8 cellular contexts compared by ENCODE assay signal in genomic region chrX:53441531-53442321, GRCh38. TPM values are rescaled to one million over a fixed set of nuclear protein-coding genes. Genes with fewer than 3 reads are reported as not detected.
DNase-seq lines count a peak whose midpoint lies in the region; ATAC-seq and TF ChIP-seq lines count a peak whose summit lies in the region.

No MANE protein-coding gene starts in this region.

- peak overlapping the region; percentile 23 to 59 for H3K4me3 ChIP-seq in CD4-positive, alpha-beta memory T cell (ENCODE audit: low read length in 2 of 2)
- peak overlapping the region; percentile 58 for H3K4me3 ChIP-seq in Jurkat, Clone E6-1 (ENCODE audit: low read length)
- H3K4me3 ChIP-seq in Panc1 (ENCODE audit: low read depth in 2 of 2, low read length in 2 of 2), result peak overlapping the region; percentile 51 to 63

- ATAC-seq in GM21423 (IDR thresholded peaks at IDR 0.05; ENCODE audit: unreplicated experiment) (peak; percentile 75), Panc1 (peak; percentile 90)

- CTCF ChIA-PET in CD4-positive, alpha-beta memory T cell (lab: Charles Lee; ENCODE audit: partially characterized antibody), result interaction anchor here (0.6 kb wide), 1 partner anchor 124 kb away, joined by 3 read pairs; no protein-coding TSS in a partner anchor
- CTCF ChIA-PET in Panc1 (lab: Charles Lee), result no interaction called here

- TF ChIP-seq CTCF in Panc1 (IDR thresholded peaks at IDR 0.05) (no peak), nephron (IDR thresholded peaks at IDR 0.05; ENCODE audit: unreplicated experiment in 3 of 3) (no peak)

- peak; percentile 64 to 73 (median 70) for DNase-seq in CD4-positive, alpha-beta memory T cell
- DNase-seq in Jurkat, Clone E6-1 (ENCODE audit: low read depth, low spot score), result peak; percentile 48
- DNase-seq in Panc1 (ENCODE audit: low read depth, low spot score) (no peak), fibroblast of peridontal ligament (ENCODE audit: extremely low read depth) (peak; percentile 58)
- peak; percentile 69 for DNase-seq in activated T-helper 2 cell treated with anti-CD3 and anti-CD28 coated beads, Interferon-gamma antibody, Interleukin-2, Interleukin-4, amounts not matched to agents 10 μg/mL and 5 μg/mL and 100 μg/mL, durations not matched to agents 14 hours and 24 hours and 36 hours (ENCODE audit: low spot score)

- no peaks in the 10 kb centered on the region for H3K4me1 ChIP-seq in CD4-positive, alpha-beta memory T cell (ENCODE audit: insufficient read depth, low read length)
- H3K4me1 ChIP-seq in Panc1 (ENCODE audit: control insufficient read depth, insufficient read depth, low read length), result peaks cover 7% of the 10 kb centered on the region

- in situ Hi-C loops in Panc1 (cut with HindIII; ENCODE audit: low pct_unique_long_range_greater_than_20kb, low sequenced_read_pairs), result no loop called here

- H3K4me1 Mint-ChIP-seq in CD4-positive, alpha-beta memory T cell, result peaks cover 3 to 18% (median 4%) of the 10 kb centered on the region in 4 donors
- peaks cover 19% of the 10 kb centered on the region for H3K4me1 Mint-ChIP-seq in activated T-helper 2 cell treated with anti-CD3 and anti-CD28 coated beads, Interferon-gamma antibody, Interleukin-2, Interleukin-4, amounts not matched to agents 10 μg/mL and 5 μg/mL and 100 μg/mL, durations not matched to agents 14 hours and 24 hours and 36 hours (ENCODE audit: low read depth)
- peaks cover 6% of the 10 kb centered on the region for H3K4me1 Mint-ChIP-seq in nephron
- peaks cover 30% of the 10 kb centered on the region for H3K4me1 Mint-ChIP-seq in stimulated activated naive CD8-positive, alpha-beta T cell treated with anti-CD3 and anti-CD28 coated beads, Interleukin-15, Interleukin-2, amounts not matched to agents 100 ng/mL and 50 ng/mL, for 24 hours (ENCODE audit: low read depth)

- POLR2A ChIA-PET in CD4-positive, alpha-beta memory T cell (lab: Charles Lee; ENCODE audit: partially characterized antibody), result interaction anchor here (1.8 kb wide), 1 partner anchor 19 kb away, joined by 5 read pairs; the partner anchor contains the start of genes RIBC1 and SMC1A
- POLR2A ChIA-PET in Panc1 (lab: Charles Lee), result no interaction called here

- no peaks in the 10 kb centered on the region for H3K9me3 Mint-ChIP-seq in CD4-positive, alpha-beta memory T cell
- no peaks in the 10 kb centered on the region for H3K9me3 Mint-ChIP-seq in activated T-helper 2 cell treated with anti-CD3 and anti-CD28 coated beads, Interferon-gamma antibody, Interleukin-2, Interleukin-4, amounts not matched to agents 10 μg/mL and 5 μg/mL and 100 μg/mL, durations not matched to agents 14 hours and 24 hours and 36 hours
- H3K9me3 Mint-ChIP-seq in nephron, result peaks cover 8% of the 10 kb centered on the region
- H3K9me3 Mint-ChIP-seq in stimulated activated naive CD8-positive, alpha-beta T cell treated with anti-CD3 and anti-CD28 coated beads, Interleukin-15, Interleukin-2, amounts not matched to agents 100 ng/mL and 50 ng/mL, for 24 hours, result no peaks in the 10 kb centered on the region

- peak overlapping the region; percentile 3 for H3K27ac ChIP-seq in CD4-positive, alpha-beta memory T cell (ENCODE audit: low read depth, low read length)
- H3K27ac ChIP-seq in Panc1 (ENCODE audit: low read length), result peak overlapping the region; percentile 86

- H3K27me3 ChIP-seq in CD4-positive, alpha-beta memory T cell (ENCODE audit: insufficient read depth, low read length), result no peaks in the 10 kb centered on the region
- H3K27me3 ChIP-seq in Panc1 (ENCODE audit: control insufficient read depth, insufficient read depth, low read length), result no peaks in the 10 kb centered on the region

- H3K36me3 ChIP-seq in CD4-positive, alpha-beta memory T cell (ENCODE audit: insufficient read depth, low read length), result no peaks in the 10 kb centered on the region
- H3K36me3 ChIP-seq in Panc1 (ENCODE audit: control insufficient read depth, insufficient read depth, low read length), result no peaks in the 10 kb centered on the region

- peak overlapping the region in 6 of 7 donors; percentile 9 to 78 (median 76) for H3K27ac Mint-ChIP-seq in CD4-positive, alpha-beta memory T cell
- H3K27ac Mint-ChIP-seq in activated T-helper 2 cell treated with anti-CD3 and anti-CD28 coated beads, Interferon-gamma antibody, Interleukin-2, Interleukin-4, amounts not matched to agents 10 μg/mL and 5 μg/mL and 100 μg/mL, durations not matched to agents 14 hours and 24 hours and 36 hours, result peak overlapping the region; percentile 70
- H3K27ac Mint-ChIP-seq in nephron, result no peak overlapping the region
- no peak overlapping the region for H3K27ac Mint-ChIP-seq in stimulated activated naive CD8-positive, alpha-beta T cell treated with anti-CD3 and anti-CD28 coated beads, Interleukin-15, Interleukin-2, amounts not matched to agents 100 ng/mL and 50 ng/mL, for 24 hours

- intact Hi-C loops in CD4-positive, alpha-beta memory T cell (cut with micrococcal nuclease), result no loop called here
- intact Hi-C loops in Panc1 (cut with micrococcal nuclease; ENCODE audit: unreplicated experiment), result no loop called here
- intact Hi-C loops in activated T-helper 2 cell treated with anti-CD3 and anti-CD28 coated beads, Interferon-gamma antibody, Interleukin-2, Interleukin-4, amounts not matched to agents 10 μg/mL and 5 μg/mL and 100 μg/mL, durations not matched to agents 14 hours and 24 hours and 36 hours (cut with micrococcal nuclease), result no loop called here

- no TSS peak for BruUV-seq in Panc1 (replicated peaks; lab: Mats Ljungman, UMichigan)

- H3K27me3 Mint-ChIP-seq in CD4-positive, alpha-beta memory T cell, result peaks cover 0 to 2% of the 10 kb centered on the region in 2 donors
- H3K27me3 Mint-ChIP-seq in activated T-helper 2 cell treated with anti-CD3 and anti-CD28 coated beads, Interferon-gamma antibody, Interleukin-2, Interleukin-4, amounts not matched to agents 10 μg/mL and 5 μg/mL and 100 μg/mL, durations not matched to agents 14 hours and 24 hours and 36 hours (ENCODE audit: low read depth), result no peaks in the 10 kb centered on the region
- peaks cover 9% of the 10 kb centered on the region for H3K27me3 Mint-ChIP-seq in nephron (ENCODE audit: low read depth)
- H3K27me3 Mint-ChIP-seq in stimulated activated naive CD8-positive, alpha-beta T cell treated with anti-CD3 and anti-CD28 coated beads, Interleukin-15, Interleukin-2, amounts not matched to agents 100 ng/mL and 50 ng/mL, for 24 hours, result peaks cover 10% of the 10 kb centered on the region

- H3K36me3 Mint-ChIP-seq in CD4-positive, alpha-beta memory T cell, result no peaks in the 10 kb centered on the region
- no peaks in the 10 kb centered on the region for H3K36me3 Mint-ChIP-seq in activated T-helper 2 cell treated with anti-CD3 and anti-CD28 coated beads, Interferon-gamma antibody, Interleukin-2, Interleukin-4, amounts not matched to agents 10 μg/mL and 5 μg/mL and 100 μg/mL, durations not matched to agents 14 hours and 24 hours and 36 hours (ENCODE audit: low read depth)
- no peaks in the 10 kb centered on the region for H3K36me3 Mint-ChIP-seq in nephron (ENCODE audit: low read depth)
- H3K36me3 Mint-ChIP-seq in stimulated activated naive CD8-positive, alpha-beta T cell treated with anti-CD3 and anti-CD28 coated beads, Interleukin-15, Interleukin-2, amounts not matched to agents 100 ng/mL and 50 ng/mL, for 24 hours (ENCODE audit: low read depth), result no peaks in the 10 kb centered on the region

- no peaks in the 10 kb centered on the region for H3K9me3 ChIP-seq in CD4-positive, alpha-beta memory T cell (ENCODE audit: control insufficient read depth in 1 of 2, low read length in 2 of 2)
- H3K9me3 ChIP-seq in Panc1 (ENCODE audit: control insufficient read depth, insufficient read depth, low read depth, low read length), result no peaks in the 10 kb centered on the region

- peak overlapping the region; percentile 79 to 89 (median 84) for H3K4me3 Mint-ChIP-seq in CD4-positive, alpha-beta memory T cell
- peak overlapping the region; percentile 79 for H3K4me3 Mint-ChIP-seq in activated T-helper 2 cell treated with anti-CD3 and anti-CD28 coated beads, Interferon-gamma antibody, Interleukin-2, Interleukin-4, amounts not matched to agents 10 μg/mL and 5 μg/mL and 100 μg/mL, durations not matched to agents 14 hours and 24 hours and 36 hours (ENCODE audit: low read depth)
- H3K4me3 Mint-ChIP-seq in nephron, result peak overlapping the region; percentile 77 to 80 (median 78)
- H3K4me3 Mint-ChIP-seq in stimulated activated naive CD8-positive, alpha-beta T cell treated with anti-CD3 and anti-CD28 coated beads, Interleukin-15, Interleukin-2, amounts not matched to agents 100 ng/mL and 50 ng/mL, for 24 hours, result peak overlapping the region; percentile 73

RNA-seq across cellular contexts. Expression of gene HSD17B10, which starts 7.6 kb away (rescaled TPM):
- total RNA-seq in CD4-positive, alpha-beta memory T cell, result 10 to 100 TPM; 32.6 to 32.8 TPM
- polyA plus RNA-seq in CD4-positive, alpha-beta memory T cell, result 100 to 1,000 TPM; 127 to 128 TPM
- polyA plus RNA-seq in Jurkat, Clone E6-1 (2012; ENCODE audit: insufficient read depth, insufficient read length), result 193 TPM
- total RNA-seq in Panc1 (2021; ENCODE audit: unreplicated experiment), result 216 TPM
- polyA plus RNA-seq in Panc1 (2012; ENCODE audit: insufficient read length), result 315 TPM
- total RNA-seq in activated T-helper 2 cell treated with anti-CD3 and anti-CD28 coated beads, Interferon-gamma antibody, Interleukin-2, Interleukin-4, amounts not matched to agents 10 μg/mL and 5 μg/mL and 100 μg/mL, durations not matched to agents 14 hours and 24 hours and 36 hours, result 135 and 139 TPM in 2 replicates

RNA-seq across cellular contexts. Expression of gene RIBC1, which starts 19.1 kb away (rescaled TPM):
- total RNA-seq in CD4-positive, alpha-beta memory T cell, result 1 to 10 TPM; 1.2 to 1.7 TPM
- under 1 TPM in 1 of 2 donors, not detected in 1; 0.47 TPM for polyA plus RNA-seq in CD4-positive, alpha-beta memory T cell
- 1.00 TPM for polyA plus RNA-seq in Jurkat, Clone E6-1 (2012; ENCODE audit: insufficient read depth, insufficient read length)
- total RNA-seq in Panc1 (2021; ENCODE audit: unreplicated experiment), result 1.1 TPM
- 1.5 TPM for polyA plus RNA-seq in Panc1 (2012; ENCODE audit: insufficient read length)
- 0.43 and 0.90 TPM in 2 replicates for total RNA-seq in activated T-helper 2 cell treated with anti-CD3 and anti-CD28 coated beads, Interferon-gamma antibody, Interleukin-2, Interleukin-4, amounts not matched to agents 10 μg/mL and 5 μg/mL and 100 μg/mL, durations not matched to agents 14 hours and 24 hours and 36 hours

RNA-seq across cellular contexts. Expression of gene SMC1A, which starts 19.3 kb away (rescaled TPM):
- total RNA-seq in CD4-positive, alpha-beta memory T cell, result 10 to 100 TPM; 59.1 to 70.4 TPM
- 10 to 100 TPM; 17.1 to 80.5 TPM for polyA plus RNA-seq in CD4-positive, alpha-beta memory T cell
- 158 TPM for polyA plus RNA-seq in Jurkat, Clone E6-1 (2012; ENCODE audit: insufficient read depth, insufficient read length)
- 111 TPM for total RNA-seq in Panc1 (2021; ENCODE audit: unreplicated experiment)
- polyA plus RNA-seq in Panc1 (2012; ENCODE audit: insufficient read length), result 81.2 TPM
- total RNA-seq in activated T-helper 2 cell treated with anti-CD3 and anti-CD28 coated beads, Interferon-gamma antibody, Interleukin-2, Interleukin-4, amounts not matched to agents 10 μg/mL and 5 μg/mL and 100 μg/mL, durations not matched to agents 14 hours and 24 hours and 36 hours, result 134 and 136 TPM in 2 replicates

Comparison
In these comparisons a context has a peak if more than half of its experiments do, and no peak if none do; other contexts are left out.
1. H3K27ac Mint-ChIP-seq: peak in CD4-positive, alpha-beta memory T cell (6 of 7) and activated T-helper 2 cell treated with anti-CD3 and anti-CD28 coated beads, Interferon-gamma antibody, Interleukin-2, Interleukin-4, amounts not matched to agents 10 μg/mL and 5 μg/mL and 100 μg/mL, durations not matched to agents 14 hours and 24 hours and 36 hours (single experiment); none in nephron (0 of 3) and stimulated activated naive CD8-positive, alpha-beta T cell treated with anti-CD3 and anti-CD28 coated beads, Interleukin-15, Interleukin-2, amounts not matched to agents 100 ng/mL and 50 ng/mL, for 24 hours (single experiment).
2. Peak in every context shown above with its lines, with median percentiles within 50 percentile points of each other: H3K4me3 ChIP-seq and H3K4me3 Mint-ChIP-seq.